Comparison of ENCODE assay signal across 9 cellular contexts in the genomic region with DNA sequence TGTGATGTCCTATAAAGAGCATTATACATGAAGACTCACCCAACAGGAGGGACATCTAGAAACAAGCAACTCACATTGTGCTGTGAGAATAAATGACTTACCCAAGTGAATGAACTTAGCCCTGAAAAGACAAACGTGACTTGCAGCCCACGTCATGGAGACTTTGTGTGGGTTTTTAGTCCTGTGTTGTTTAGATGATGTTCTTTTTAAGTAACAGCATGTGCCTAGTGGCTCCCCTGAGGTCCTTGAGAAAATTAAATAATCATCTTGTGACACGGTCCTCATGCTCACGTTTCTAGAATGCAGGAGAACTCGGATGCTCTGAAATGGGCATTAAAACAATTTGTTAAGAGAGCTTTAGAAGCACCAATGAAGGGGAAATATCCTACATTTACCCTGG.
DNase-seq lines count a peak whose midpoint lies in the region; ATAC-seq and TF ChIP-seq lines count a peak whose summit lies in the region.
"Had no signal": no experiment of that assay in that cellular context is flagged by ENCODE, and none has a peak within 500 bp of the region (broad histone marks: within the 10 kb centered on the region; RNA-seq: fewer than 3 reads in every experiment).

No MANE protein-coding gene starts in this region.

- no peak for ATAC-seq in HG02973 (IDR thresholded peaks at IDR 0.05; ENCODE audit: unreplicated experiment)
- ATAC-seq in GM18511 (IDR thresholded peaks at IDR 0.05; ENCODE audit: unreplicated experiment), result no peak

- H3K4me1 ChIP-seq in mesenchymal stem cell (ENCODE audit: control insufficient read depth, insufficient read depth, low read depth, low read length) (peaks cover 7% of the 10 kb centered on the region), subcutaneous abdominal adipose tissue (ENCODE audit: control insufficient read depth in 5 of 5, insufficient read depth in 5 of 5, low read length in 5 of 5) (peaks cover 7 to 50% (median 42%) of the 10 kb centered on the region in 5 donors)

- WGBS in mesenchymal stem cell, result 26% methylated on average over 5 of the region's 5 CpGs

- TF ChIP-seq CTCF in dorsolateral prefrontal cortex (IDR thresholded peaks at IDR 0.05 in 54 of 56, conservative IDR thresholded peaks at IDR 0.05 in 2 of 56; ENCODE audit: low read depth in 1 of 56, partially characterized antibody in 56 of 56), result no peak

- H2BK5ac ChIP-seq in mesenchymal stem cell (ENCODE audit: low read depth, low read length, poor library complexity, severe bottlenecking), result no peak overlapping the region

- no peak overlapping the region for H2BK15ac ChIP-seq in mesenchymal stem cell (ENCODE audit: low read depth, poor library complexity, severe bottlenecking)

- H2AFZ ChIP-seq in mesenchymal stem cell (ENCODE audit: low read depth, low read length), result no peak overlapping the region

- peak overlapping the region; percentile 78 to 98 (median 93) for H3K27ac ChIP-seq in dorsolateral prefrontal cortex
- no peak overlapping the region for H3K27ac ChIP-seq in mesenchymal stem cell (ENCODE audit: low read length, poor library complexity, severe bottlenecking)
- peak overlapping the region; percentile 94 for H3K27ac ChIP-seq in subcutaneous abdominal adipose tissue (ENCODE audit: low read depth, low read length)

- H3K4ac ChIP-seq in mesenchymal stem cell (ENCODE audit: low read depth in 1 of 2, low read length in 2 of 2), result peak overlapping the region in 1 of 2 experiments; percentile 56

- H3K4me2 ChIP-seq in mesenchymal stem cell (ENCODE audit: low read length, poor library complexity, severe bottlenecking), result no peak overlapping the region

- H4K91ac ChIP-seq in mesenchymal stem cell (ENCODE audit: low read length), result peak overlapping the region; percentile 72

- H3K79me1 ChIP-seq in mesenchymal stem cell (replicated peaks; ENCODE audit: low read length, poor library complexity, severe bottlenecking), result peaks cover 14% of the 10 kb centered on the region

- H3K36me3 ChIP-seq in mesenchymal stem cell (ENCODE audit: control insufficient read depth in 1 of 2, insufficient read depth in 2 of 2, low read depth in 1 of 2, low read length in 2 of 2), result peaks cover 0 to 21% of the 10 kb centered on the region in 2 experiments
- peaks cover 0 to 3% (median 0%) of the 10 kb centered on the region in 5 donors for H3K36me3 ChIP-seq in subcutaneous abdominal adipose tissue (ENCODE audit: control insufficient read depth in 5 of 5, insufficient read depth in 5 of 5, low read length in 5 of 5)

- H3K9me3 ChIP-seq in mesenchymal stem cell (ENCODE audit: control insufficient read depth, low read length), result no peaks in the 10 kb centered on the region
- H3K9me3 ChIP-seq in subcutaneous abdominal adipose tissue (ENCODE audit: control insufficient read depth in 5 of 5, low read length in 5 of 5), result no peaks in the 10 kb centered on the region

- no peak overlapping the region for H2BK12ac ChIP-seq in mesenchymal stem cell (ENCODE audit: low read length in 2 of 2)

- H3K18ac ChIP-seq in mesenchymal stem cell (ENCODE audit: low read depth in 1 of 2, low read length in 2 of 2), result peak overlapping the region; percentile 16 to 59

- DNase-seq in LHCN-M2 (ENCODE audit: low read depth) (peak; percentile 60), dorsolateral prefrontal cortex (no peak), mesenchymal stem cell (peak; percentile 96), GOT3 (lab: John Stamatoyannopoulos, UW) (no peak), mucosa of gallbladder (ENCODE audit: low spot score) (no peak)
- DNase-seq: NCI-H510A had no signal

- H3K27me3 ChIP-seq in dorsolateral prefrontal cortex (no peaks in the 10 kb centered on the region), mesenchymal stem cell (ENCODE audit: control insufficient read depth in 1 of 2, insufficient read depth in 1 of 2, low read length in 2 of 2) (no peaks in the 10 kb centered on the region), subcutaneous abdominal adipose tissue (ENCODE audit: control insufficient read depth in 5 of 5, insufficient read depth in 4 of 5, low read length in 5 of 5) (no peaks in the 10 kb centered on the region)

- H3K14ac ChIP-seq in mesenchymal stem cell (ENCODE audit: low read length in 2 of 2), result no peak overlapping the region

- H3K9ac ChIP-seq in mesenchymal stem cell (ENCODE audit: low read length) (peak overlapping the region; percentile 98), subcutaneous abdominal adipose tissue (ENCODE audit: low read length in 5 of 5) (peak overlapping the region in 3 of 5 donors; percentile 74 to 96 (median 83))

- H2BK120ac ChIP-seq in mesenchymal stem cell (ENCODE audit: low read depth, low read length), result no peak overlapping the region

- intact Hi-C loops in dorsolateral prefrontal cortex (cut with DNase I), result loop anchor here in 1 of 2 donors (5.0 kb wide), 1 partner anchor 35 kb away; no protein-coding TSS in a partner anchor

- peak overlapping the region; percentile 35 for H2AK5ac ChIP-seq in mesenchymal stem cell (ENCODE audit: low read length, severe bottlenecking)

- H3K4me3 ChIP-seq in dorsolateral prefrontal cortex, result peak overlapping the region in 44 of 59 donors; percentile 11 to 79 (median 63)
- H3K4me3 ChIP-seq in mesenchymal stem cell (ENCODE audit: insufficient read depth in 1 of 2, low read depth in 1 of 2, low read length in 2 of 2), result peak overlapping the region in 1 of 2 experiments; percentile 94
- peak overlapping the region; percentile 82 to 98 (median 86) for H3K4me3 ChIP-seq in subcutaneous abdominal adipose tissue (ENCODE audit: low read depth in 1 of 5, low read length in 5 of 5)

- H3K23ac ChIP-seq in mesenchymal stem cell (ENCODE audit: low read length in 2 of 2), result no peak overlapping the region

- H4K8ac ChIP-seq in mesenchymal stem cell (ENCODE audit: low read length), result no peak overlapping the region

Comparison
In these comparisons a context has a peak if more than half of its experiments do, and no peak if none do; other contexts are left out.
1. DNase-seq: peak in LHCN-M2 (single experiment) and mesenchymal stem cell (single experiment); none in dorsolateral prefrontal cortex (0 of 10), GOT3 (single experiment) and mucosa of gallbladder (single experiment).